In genomic region chr14:100601064-100601463, GRCh38 we compare ENCODE assay signal across 9 cellular contexts.
"Had no signal": no experiment of that assay in that cellular context is flagged by ENCODE, and none has a peak within 500 bp of the region (broad histone marks: within the 10 kb centered on the region; RNA-seq: fewer than 3 reads in every experiment).

No MANE protein-coding gene starts in this region.

- ATAC-seq: GM23338, HCT116 had no signal

- H3K27ac Mint-ChIP-seq: GM23338, H9, HFFc6 had no signal

- H3K4me3 ChIP-seq: GM23248, GM23338, HAP-1 had no signal

- H3K4me3 Mint-ChIP-seq: GM23338, H9, HFFc6 had no signal

- H3K4me2 ChIP-seq: GM23338 had no signal

- H3K36me3 ChIP-seq: HAP-1 had no signal

- H3K27ac ChIP-seq: GM23248 had no signal

- H2AFZ ChIP-seq: GM23248, GM23338 had no signal

- DNase-seq: GM23248, GOT3, H7, H9, HCEC 1CT, HFFc6 had no signal

- H3K4me1 ChIP-seq: HAP-1 had no signal
